In the genomic region with DNA sequence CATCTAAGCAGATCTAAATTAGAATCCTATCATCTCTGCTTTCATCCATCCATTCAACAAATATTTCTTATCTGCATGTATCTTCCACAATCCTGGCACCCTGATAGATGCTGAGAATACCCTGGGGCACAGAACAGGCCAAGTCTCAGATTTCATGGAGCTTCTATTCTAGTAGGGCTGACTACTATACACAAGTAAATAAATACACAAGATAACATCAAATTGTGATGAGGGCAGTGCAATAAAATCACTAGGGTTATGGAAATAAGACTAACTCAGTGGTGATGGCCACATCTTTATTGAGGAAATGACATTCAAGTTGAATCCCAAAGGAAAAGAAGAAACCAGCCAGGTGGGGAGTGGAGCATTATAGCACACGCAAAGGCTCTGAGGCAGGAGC, we compare ENCODE assay signal across 21 cellular contexts.
DNase-seq lines count a peak whose midpoint lies in the region; ATAC-seq and TF ChIP-seq lines count a peak whose summit lies in the region.
"Had no signal": no experiment of that assay in that cellular context is flagged by ENCODE, and none has a peak within 500 bp of the region (broad histone marks: within the 10 kb centered on the region; RNA-seq: fewer than 3 reads in every experiment).

No MANE protein-coding gene starts in this region.

- no peak overlapping the region for H4K8ac ChIP-seq in trophoblast cell (ENCODE audit: low read depth, low read length)

- peaks cover 38% of the 10 kb centered on the region for H3K27me3 ChIP-seq in PC-3 (ENCODE audit: low read length)
- no peaks in the 10 kb centered on the region for H3K27me3 ChIP-seq in trophoblast cell (ENCODE audit: insufficient read depth, low read length)
- no peaks in the 10 kb centered on the region for H3K27me3 ChIP-seq in CD8-positive, alpha-beta memory T cell (ENCODE audit: insufficient read depth, low read length, poor library complexity, severe bottlenecking)
- H3K27me3 ChIP-seq: BE2C; BLaER1 treated with 17β-estradiol and CSF1 and Interleukin-3, amounts not matched to agents 10 nM and 100 nM had no signal

- H2BK120ac ChIP-seq in trophoblast cell (ENCODE audit: insufficient read depth, low read length, poor library complexity) = no peak overlapping the region

- H3K9me3 ChIP-seq in PC-3 (ENCODE audit: low read length) = no peaks in the 10 kb centered on the region
- no peaks in the 10 kb centered on the region for H3K9me3 ChIP-seq in trophoblast cell (ENCODE audit: insufficient read depth, low read depth, low read length)
- H3K9me3 ChIP-seq in CD8-positive, alpha-beta memory T cell (ENCODE audit: low read length) = no peaks in the 10 kb centered on the region
- H3K9me3 ChIP-seq: A549, BE2C had no signal

- H3K9me3 Mint-ChIP-seq in CD8-positive, alpha-beta memory T cell = no peaks in the 10 kb centered on the region
- H3K9me3 Mint-ChIP-seq: CD4-positive, alpha-beta T cell had no signal

- no peak overlapping the region for H2BK12ac ChIP-seq in trophoblast cell (ENCODE audit: low read length)

- H3K4me1 Mint-ChIP-seq in CD8-positive, alpha-beta memory T cell = peaks cover 0 to 5% (median 0%) of the 10 kb centered on the region in 3 donors
- H3K4me1 Mint-ChIP-seq: CD14-positive monocyte had no signal

- no peak overlapping the region for H3K9ac ChIP-seq in PC-3 (ENCODE audit: low read length)
- no peak overlapping the region for H3K9ac ChIP-seq in trophoblast cell (ENCODE audit: low read length)
- H3K9ac ChIP-seq: BLaER1 treated with 17β-estradiol and CSF1 and Interleukin-3, amounts not matched to agents 10 nM and 100 nM had no signal

- H3K36me3 ChIP-seq in PC-3 (ENCODE audit: low read depth, low read length) (no peaks in the 10 kb centered on the region), trophoblast cell (ENCODE audit: control insufficient read depth in 1 of 2, insufficient read depth in 2 of 2, low read length in 2 of 2) (no peaks in the 10 kb centered on the region)
- no peaks in the 10 kb centered on the region for H3K36me3 ChIP-seq in CD8-positive, alpha-beta memory T cell (ENCODE audit: insufficient read depth, low read length)
- H3K36me3 ChIP-seq: BE2C; BLaER1 treated with 17β-estradiol and CSF1 and Interleukin-3, amounts not matched to agents 10 nM and 100 nM had no signal

- no peaks in the 10 kb centered on the region for H3K36me3 Mint-ChIP-seq in CD8-positive, alpha-beta memory T cell
- H3K36me3 Mint-ChIP-seq: CD14-positive monocyte had no signal

- H2AK5ac ChIP-seq in trophoblast cell (ENCODE audit: low read length) = no peak overlapping the region

- no peaks in the 10 kb centered on the region for H3K79me2 ChIP-seq in PC-3 (ENCODE audit: low read length)
- H3K79me2 ChIP-seq in trophoblast cell (ENCODE audit: control insufficient read depth, insufficient read depth, low read length, poor library complexity) = no peaks in the 10 kb centered on the region

- H3K4me1 ChIP-seq in PC-3 (ENCODE audit: insufficient read depth, low read length) (no peaks in the 10 kb centered on the region), trophoblast cell (ENCODE audit: control insufficient read depth in 1 of 2, insufficient read depth in 2 of 2, low read length in 2 of 2) (no peaks in the 10 kb centered on the region)
- no peaks in the 10 kb centered on the region for H3K4me1 ChIP-seq in CD8-positive, alpha-beta memory T cell (ENCODE audit: insufficient read depth, low read length)
- H3K4me1 ChIP-seq: A549, BE2C had no signal

- no peaks in the 10 kb centered on the region for H3K9me2 ChIP-seq in PC-3 (replicated peaks; ENCODE audit: low read length)

- no TSS peak for BruUV-seq in PC-3 (replicated peaks; lab: Mats Ljungman, UMichigan)

- no CpG with 5 or more reads among the region's 1 CpG for WGBS in trophoblast cell (ENCODE audit: extremely low coverage, insufficient coverage, insufficient read length)

- H3F3A ChIP-seq in PC-3 (ENCODE audit: low read length, unreplicated experiment) = no peaks in the 10 kb centered on the region

- no peaks in the 10 kb centered on the region for H4K20me1 ChIP-seq in PC-3 (ENCODE audit: low read length)
- H4K20me1 ChIP-seq: BLaER1 treated with 17β-estradiol and CSF1 and Interleukin-3, amounts not matched to agents 10 nM and 100 nM had no signal

- no peak for ATAC-seq in PC-3
- ATAC-seq: A549 had no signal

- H4K91ac ChIP-seq in trophoblast cell (ENCODE audit: low read depth, low read length) = no peak overlapping the region

- no peaks in the 10 kb centered on the region for H3K79me1 ChIP-seq in trophoblast cell (ENCODE audit: low read length)

- POLR2A ChIA-PET in PC-3 (lab: Charles Lee; ENCODE audit: unreplicated experiment) = interaction anchor here (0.6 kb wide), 1 partner anchor 30 kb away, joined by 4 read pairs; no protein-coding TSS in a partner anchor
- POLR2A ChIA-PET in CD8-positive, alpha-beta memory T cell (lab: Charles Lee) = no interaction called here

- peaks cover 0 to 1% of the 10 kb centered on the region in 2 donors for H3K27me3 Mint-ChIP-seq in CD8-positive, alpha-beta memory T cell
- H3K27me3 Mint-ChIP-seq: CD4-positive, alpha-beta T cell had no signal

- no peak overlapping the region for H2AFZ ChIP-seq in PC-3 (ENCODE audit: low read length)
- no peak overlapping the region for H2AFZ ChIP-seq in trophoblast cell (ENCODE audit: insufficient read depth, low read length, poor library complexity)

- no peak overlapping the region for H3K4me3 ChIP-seq in PC-3 (ENCODE audit: low read length)
- H3K4me3 ChIP-seq in trophoblast cell (ENCODE audit: low read depth, low read length) = no peak overlapping the region
- H3K4me3 ChIP-seq in CD8-positive, alpha-beta memory T cell (ENCODE audit: low read length) = no peak overlapping the region
- H3K4me3 ChIP-seq: A549; BLaER1 treated with 17β-estradiol and CSF1 and Interleukin-3, amounts not matched to agents 10 nM and 100 nM had no signal

- no peak overlapping the region for H3K4me3 Mint-ChIP-seq in CD8-positive, alpha-beta memory T cell
- H3K4me3 Mint-ChIP-seq: CD14-positive monocyte; CD4-positive, alpha-beta T cell had no signal

- no peak overlapping the region for H3K23ac ChIP-seq in trophoblast cell (ENCODE audit: low read length)

- H3K18ac ChIP-seq in trophoblast cell (ENCODE audit: low read length) = no peak overlapping the region

- CTCF ChIA-PET in PC-3 (lab: Charles Lee) = no interaction called here
- CTCF ChIA-PET in CD8-positive, alpha-beta memory T cell (lab: Charles Lee) = no interaction called here

- no peak overlapping the region for H3K14ac ChIP-seq in trophoblast cell (ENCODE audit: low read length)

- TF ChIP-seq CTCF in PC-3 (conservative IDR thresholded peaks at IDR 0.05; ENCODE audit: low read depth, low read length) = no peak

- intact Hi-C loops in PC-3 (cut with micrococcal nuclease) = no loop called here

- DNase-seq in M059J (ENCODE audit: low read depth) (peak; percentile 4), PC-3 (peak; percentile 13), trophoblast cell (peak; percentile 6 to 23), activated gamma-delta T cell treated with Interleukin-2 at 50 U/mL for 16 hours (no peak), SKM-1 (lab: John Stamatoyannopoulos, UW; ENCODE audit: unreplicated experiment) (no peak)
- no peak for DNase-seq in CD8-positive, alpha-beta memory T cell
- DNase-seq: 8988T; ACHN; AML-193; BE2C; Calu3; CD4-positive, alpha-beta T cell; COR-L47; DMS53; DMS79 treated with DMSO at 0.1 percent for 48 hours; GF-D8; H7; HCEC 1CT had no signal

- H3K4ac ChIP-seq in trophoblast cell (ENCODE audit: low read depth, low read length) = no peak overlapping the region

- H3K4me2 ChIP-seq in PC-3 (ENCODE audit: low read length) (no peak overlapping the region), trophoblast cell (ENCODE audit: low read length) (no peak overlapping the region)
- H3K4me2 ChIP-seq: A549; BLaER1 treated with 17β-estradiol and CSF1 and Interleukin-3, amounts not matched to agents 10 nM and 100 nM had no signal

- H3K27ac Mint-ChIP-seq in CD8-positive, alpha-beta memory T cell = no peak overlapping the region
- H3K27ac Mint-ChIP-seq: CD4-positive, alpha-beta T cell had no signal

- no peak overlapping the region for H4K12ac ChIP-seq in trophoblast cell (ENCODE audit: low read depth, low read length)

- H3K27ac ChIP-seq in PC-3 (ENCODE audit: low read length) = no peak overlapping the region
- no peak overlapping the region for H3K27ac ChIP-seq in trophoblast cell (ENCODE audit: low read depth, low read length)
- H3K27ac ChIP-seq in CD8-positive, alpha-beta memory T cell (ENCODE audit: low read depth, low read length) = no peak overlapping the region
- H3K27ac ChIP-seq: A549; BLaER1 treated with 17β-estradiol and CSF1 and Interleukin-3, amounts not matched to agents 10 nM and 100 nM had no signal

- no peak overlapping the region for H2BK5ac ChIP-seq in trophoblast cell (ENCODE audit: low read depth, low read length, poor library complexity)

Comparison
In these comparisons a context has a peak if more than half of its experiments do, and no peak if none do; other contexts are left out.
1. DNase-seq: peak in M059J (single experiment), PC-3 (single experiment) and trophoblast cell (2 of 2); none in activated gamma-delta T cell treated with Interleukin-2 at 50 U/mL for 16 hours (single experiment), CD8-positive, alpha-beta memory T cell (0 of 5) and SKM-1 (single experiment).